Comparison of ENCODE assay signal across 10 cellular contexts in genomic region chr9:14203366-14204056, GRCh38.
DNase-seq lines count a peak whose midpoint lies in the region; ATAC-seq, FAIRE-seq and TF ChIP-seq lines count a peak whose summit lies in the region.
"Had no signal": no experiment of that assay in that cellular context is flagged by ENCODE, and none has a peak within 500 bp of the region (broad histone marks: within the 10 kb centered on the region; RNA-seq: fewer than 3 reads in every experiment).

No MANE protein-coding gene starts in this region.

- no peak overlapping the region for H3K18ac ChIP-seq in mesenchymal stem cell (ENCODE audit: low read depth in 1 of 2, low read length in 2 of 2)

- no peaks in the 10 kb centered on the region for H4K20me1 ChIP-seq in endothelial cell of umbilical vein (replicated peaks; ENCODE audit: control insufficient read depth, extremely low read depth, insufficient read depth, low read length)

- H3K4me3 ChIP-seq in endothelial cell of umbilical vein (replicated peaks in 1 of 3; ENCODE audit: insufficient read depth in 1 of 3, low read depth in 1 of 3, low read length in 3 of 3) (peak overlapping the region in 1 of 3 experiments; percentile 1), mesenchymal stem cell (ENCODE audit: insufficient read depth in 1 of 2, low read depth in 1 of 2, low read length in 2 of 2) (peak overlapping the region in 1 of 2 experiments; percentile 22), thymus (ENCODE audit: low read length) (no peak overlapping the region)

- H3K9me3 Mint-ChIP-seq in natural killer cell treated with Interleukin-12 subunit alpha and Interleukin-12 subunit beta and Interleukin-15 and Interleukin-18, amount 100 ng/mL, for 72 hours, result peaks cover 13% of the 10 kb centered on the region
- H3K9me3 Mint-ChIP-seq: activated T-helper 2 cell treated with anti-CD3 and anti-CD28 coated beads, Interferon-gamma antibody, Interleukin-2, Interleukin-4, amounts not matched to agents 10 μg/mL and 5 μg/mL and 100 μg/mL, durations not matched to agents 14 hours and 24 hours and 36 hours had no signal

- H3K9ac ChIP-seq in endothelial cell of umbilical vein (replicated peaks; ENCODE audit: extremely low read depth, insufficient read depth, low read length) (peak overlapping the region; percentile 57), mesenchymal stem cell (ENCODE audit: low read length) (peak overlapping the region; percentile 79)

- no peak for FAIRE-seq in endothelial cell of umbilical vein (lab: Jason Lieb, UNC)

- H3K4me2 ChIP-seq in endothelial cell of umbilical vein (ENCODE audit: insufficient read depth, low read length), result peak overlapping the region; percentile 78
- H3K4me2 ChIP-seq in mesenchymal stem cell (ENCODE audit: low read length, poor library complexity, severe bottlenecking), result no peak overlapping the region

- TF ChIP-seq CTCF in endothelial cell of umbilical vein (IDR thresholded peaks at IDR 0.05; ENCODE audit: extremely low read depth in 1 of 2, insufficient read depth in 1 of 2, low read depth in 1 of 2, low read length in 2 of 2), result no peak

- dilution Hi-C loops in endothelial cell of umbilical vein (cut with MboI; ENCODE audit: extremely low pct_ligation_motif_present, low sequenced_read_pairs), result no loop called here

- no peaks in the 10 kb centered on the region for H3K9me1 ChIP-seq in endothelial cell of umbilical vein (replicated peaks; ENCODE audit: control insufficient read depth, extremely low read depth, insufficient read depth, low read length)

- H2BK5ac ChIP-seq in mesenchymal stem cell (ENCODE audit: low read depth, low read length, poor library complexity, severe bottlenecking), result no peak overlapping the region

- ATAC-seq in natural killer cell treated with Interleukin-12 subunit alpha and Interleukin-12 subunit beta and Interleukin-15 and Interleukin-18, amount 100 ng/mL, for 72 hours, result no peak
- no peak for ATAC-seq in GM18520 (IDR thresholded peaks at IDR 0.05; ENCODE audit: unreplicated experiment)
- ATAC-seq in HG03139 (IDR thresholded peaks at IDR 0.05; ENCODE audit: unreplicated experiment), result no peak
- no peak for ATAC-seq in HG03175 (IDR thresholded peaks at IDR 0.05; ENCODE audit: unreplicated experiment)
- ATAC-seq: HCT116 had no signal

- H4K8ac ChIP-seq in mesenchymal stem cell (ENCODE audit: low read length), result no peak overlapping the region

- no peak overlapping the region for H2BK120ac ChIP-seq in mesenchymal stem cell (ENCODE audit: low read depth, low read length)

- no peak overlapping the region for H3K4ac ChIP-seq in mesenchymal stem cell (ENCODE audit: low read depth in 1 of 2, low read length in 2 of 2)

- H3K9me3 ChIP-seq in endothelial cell of umbilical vein (replicated peaks; ENCODE audit: control insufficient read depth, insufficient read depth, low read length) (no peaks in the 10 kb centered on the region), mesenchymal stem cell (ENCODE audit: control insufficient read depth, low read length) (no peaks in the 10 kb centered on the region), thymus (ENCODE audit: control insufficient read depth) (no peaks in the 10 kb centered on the region)

- H3K27ac ChIP-seq in endothelial cell of umbilical vein (ENCODE audit: insufficient read depth, low read depth, low read length) (peak overlapping the region; percentile 73), mesenchymal stem cell (ENCODE audit: low read length, poor library complexity, severe bottlenecking) (no peak overlapping the region), thymus (ENCODE audit: low read depth) (peak overlapping the region; percentile 52)

- no peaks in the 10 kb centered on the region for H3K36me3 Mint-ChIP-seq in natural killer cell treated with Interleukin-12 subunit alpha and Interleukin-12 subunit beta and Interleukin-15 and Interleukin-18, amount 100 ng/mL, for 72 hours

- H2BK12ac ChIP-seq in mesenchymal stem cell (ENCODE audit: low read length in 2 of 2), result no peak overlapping the region

- H3K79me1 ChIP-seq in mesenchymal stem cell (replicated peaks; ENCODE audit: low read length, poor library complexity, severe bottlenecking), result peaks cover 36% of the 10 kb centered on the region

- H3K79me2 ChIP-seq in endothelial cell of umbilical vein (ENCODE audit: control insufficient read depth, insufficient read depth, low read length), result peaks cover 84% of the 10 kb centered on the region

- intact Hi-C loops in endothelial cell of umbilical vein (cut with micrococcal nuclease), result no loop called here

- TF ChIP-seq POLR2A in endothelial cell of umbilical vein (IDR thresholded peaks at IDR 0.05; ENCODE audit: low read depth, low read length), result no peak

- no peaks in the 10 kb centered on the region for H3K27me3 ChIP-seq in endothelial cell of umbilical vein (ENCODE audit: control insufficient read depth in 2 of 2, insufficient read depth in 2 of 2, low read length in 2 of 2)
- H3K27me3 ChIP-seq in mesenchymal stem cell (ENCODE audit: control insufficient read depth in 1 of 2, insufficient read depth in 1 of 2, low read length in 2 of 2), result no peaks in the 10 kb centered on the region
- H3K27me3 ChIP-seq in thymus (ENCODE audit: control insufficient read depth, insufficient read depth), result no peaks in the 10 kb centered on the region

- no peak overlapping the region for H2AK5ac ChIP-seq in mesenchymal stem cell (ENCODE audit: low read length, severe bottlenecking)

- no peak overlapping the region for H3K4me3 Mint-ChIP-seq in natural killer cell treated with Interleukin-12 subunit alpha and Interleukin-12 subunit beta and Interleukin-15 and Interleukin-18, amount 100 ng/mL, for 72 hours

- no peak overlapping the region for H3K27ac Mint-ChIP-seq in natural killer cell treated with Interleukin-12 subunit alpha and Interleukin-12 subunit beta and Interleukin-15 and Interleukin-18, amount 100 ng/mL, for 72 hours
- H3K27ac Mint-ChIP-seq: activated T-helper 2 cell treated with anti-CD3 and anti-CD28 coated beads, Interferon-gamma antibody, Interleukin-2, Interleukin-4, amounts not matched to agents 10 μg/mL and 5 μg/mL and 100 μg/mL, durations not matched to agents 14 hours and 24 hours and 36 hours had no signal

- POLR2A ChIA-PET in endothelial cell of umbilical vein (lab: Charles Lee), result interaction anchor here (1.0 to 1.4 kb wide), 2 partner anchors 11 to 12 kb away, joined by 3 read pairs; no protein-coding TSS in a partner anchor

- H3K23ac ChIP-seq in mesenchymal stem cell (ENCODE audit: low read length in 2 of 2), result no peak overlapping the region

- peak overlapping the region; percentile 77 for H2AFZ ChIP-seq in endothelial cell of umbilical vein (ENCODE audit: low read depth, low read length)
- H2AFZ ChIP-seq in mesenchymal stem cell (ENCODE audit: low read depth, low read length), result no peak overlapping the region

- DNase-seq in NCI-H2081 (lab: John Stamatoyannopoulos, UW) (peak; percentile 76 to 91), endothelial cell of umbilical vein (ENCODE audit: low read depth, low spot score) (peak; percentile 88), mesenchymal stem cell (no peak)
- no peak for DNase-seq in natural killer cell treated with Interleukin-12 subunit alpha and Interleukin-12 subunit beta and Interleukin-15 and Interleukin-18, amount 100 ng/mL, for 72 hours (ENCODE audit: low spot score)

- H3K36me3 ChIP-seq in endothelial cell of umbilical vein (ENCODE audit: control insufficient read depth in 2 of 2, extremely low read depth in 1 of 2, insufficient read depth in 2 of 2, low read length in 2 of 2) (peaks cover 3 to 4% of the 10 kb centered on the region in 2 experiments), mesenchymal stem cell (ENCODE audit: control insufficient read depth in 1 of 2, insufficient read depth in 2 of 2, low read depth in 1 of 2, low read length in 2 of 2) (no peaks in the 10 kb centered on the region), thymus (ENCODE audit: control insufficient read depth, insufficient read depth) (no peaks in the 10 kb centered on the region)

- no TSS peak for BruUV-seq in endothelial cell of umbilical vein (replicated peaks; lab: Mats Ljungman, UMichigan)

- no peaks in the 10 kb centered on the region for H3K27me3 Mint-ChIP-seq in natural killer cell treated with Interleukin-12 subunit alpha and Interleukin-12 subunit beta and Interleukin-15 and Interleukin-18, amount 100 ng/mL, for 72 hours

- no peaks in the 10 kb centered on the region for H3K4me1 Mint-ChIP-seq in natural killer cell treated with Interleukin-12 subunit alpha and Interleukin-12 subunit beta and Interleukin-15 and Interleukin-18, amount 100 ng/mL, for 72 hours (ENCODE audit: low read depth in 2 of 2)

- 94% methylated on average over 9 of the region's 12 CpGs for WGBS in mesenchymal stem cell
- WGBS in thymus, result 93% methylated on average over 12 of the region's 12 CpGs

- no peak overlapping the region for H2BK15ac ChIP-seq in mesenchymal stem cell (ENCODE audit: low read depth, poor library complexity, severe bottlenecking)

- H3K4me1 ChIP-seq in endothelial cell of umbilical vein (ENCODE audit: control insufficient read depth, extremely low read depth, insufficient read depth, low read length), result peaks cover 39% of the 10 kb centered on the region
- H3K4me1 ChIP-seq in mesenchymal stem cell (ENCODE audit: control insufficient read depth, insufficient read depth, low read depth, low read length), result peaks cover 6% of the 10 kb centered on the region
- no peaks in the 10 kb centered on the region for H3K4me1 ChIP-seq in thymus (ENCODE audit: control insufficient read depth, insufficient read depth, low read length)

- no peak overlapping the region for H3K14ac ChIP-seq in mesenchymal stem cell (ENCODE audit: low read length in 2 of 2)

- CTCF ChIA-PET in endothelial cell of umbilical vein (lab: Charles Lee), result interaction anchor here (0.9 to 2.8 kb wide), 14 partner anchors 9 to 776 kb away, joined by 3 to 12 read pairs (median 3); no protein-coding TSS in a partner anchor

- no peak overlapping the region for H4K91ac ChIP-seq in mesenchymal stem cell (ENCODE audit: low read length)

TF ChIP-seq in endothelial cell of umbilical vein, 7 proteins besides CTCF, POLR2A, EP300 and RAD21:
- TF ChIP-seq POLR2AphosphoS5 (IDR thresholded peaks at IDR 0.05; ENCODE audit: insufficient read depth, low read depth, low read length) (peak; percentile 58), GATA2 (IDR thresholded peaks at IDR 0.05; ENCODE audit: insufficient read depth, insufficient read length, low read depth, low read length) (no peak)
TF ChIP-seq in endothelial cell of umbilical vein: peak in this region for 1.

Comparison
In these comparisons a context has a peak if more than half of its experiments do, and no peak if none do; other contexts are left out.
1. DNase-seq: peak in NCI-H2081 (2 of 2) and endothelial cell of umbilical vein (single experiment); none in mesenchymal stem cell (single experiment) and natural killer cell treated with Interleukin-12 subunit alpha and Interleukin-12 subunit beta and Interleukin-15 and Interleukin-18, amount 100 ng/mL, for 72 hours (single experiment).